In the genomic region with DNA sequence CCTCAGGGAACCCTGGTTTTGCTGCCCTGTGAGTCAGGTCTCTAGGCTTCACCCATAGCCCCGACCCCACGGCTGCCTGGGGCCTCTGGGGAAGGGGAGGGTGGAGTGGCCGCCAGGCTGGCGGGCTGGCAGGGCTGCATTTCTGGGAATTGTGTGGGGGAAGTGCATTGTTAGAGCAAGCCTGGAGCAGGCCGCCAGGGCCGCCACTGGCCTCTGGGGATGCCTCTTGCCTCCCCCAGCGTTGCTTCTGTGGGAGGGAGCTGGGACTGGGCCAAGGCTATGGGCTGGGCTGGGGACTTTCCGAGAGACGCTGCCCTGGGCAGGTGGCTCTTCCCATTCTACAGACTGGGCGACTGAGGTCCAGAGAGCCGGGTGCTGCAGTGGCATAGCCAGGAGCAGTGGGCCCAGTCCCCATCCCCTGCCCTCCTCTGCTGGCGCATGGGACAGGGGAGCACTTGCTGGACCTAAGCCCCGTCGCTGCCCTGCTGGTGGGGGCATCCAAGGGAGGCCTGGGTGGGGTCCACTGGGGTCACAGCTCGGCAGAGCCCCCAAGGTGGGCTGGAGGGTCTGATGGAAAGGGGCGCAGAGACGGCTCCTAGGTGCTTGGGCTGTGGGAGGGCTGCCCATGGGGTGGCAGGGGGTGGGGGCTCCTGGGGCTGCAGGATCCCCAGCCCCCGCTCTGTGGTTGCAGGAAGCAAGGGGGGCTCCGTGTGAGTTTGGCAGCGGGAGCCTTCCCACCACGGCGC, we compare ENCODE assay signal across 11 cellular contexts. TPM values are rescaled to one million over a fixed set of nuclear protein-coding genes. Genes with fewer than 3 reads are reported as not detected.
DNase-seq lines count a peak whose midpoint lies in the region; ATAC-seq and TF ChIP-seq lines count a peak whose summit lies in the region.
"Had no signal": no experiment of that assay in that cellular context is flagged by ENCODE, and none has a peak within 500 bp of the region (broad histone marks: within the 10 kb centered on the region; RNA-seq: fewer than 3 reads in every experiment).

No MANE protein-coding gene starts in this region.

- 30% methylated on average over 6 of the region's 22 CpGs for WGBS in esophagus muscularis mucosa

- peaks cover 0 to 72% (median 10%) of the 10 kb centered on the region in 4 donors for H3K27me3 ChIP-seq in esophagus muscularis mucosa

- TF ChIP-seq CTCF in esophagus muscularis mucosa (IDR thresholded peaks at IDR 0.05): no peak

- TF ChIP-seq EP300 in esophagus muscularis mucosa (IDR thresholded peaks at IDR 0.05): no peak

- H3K36me3 ChIP-seq in esophagus muscularis mucosa: no peaks in the 10 kb centered on the region
- H3K36me3 ChIP-seq: ovary had no signal

- DNase-seq in MV-4-11 (lab: John Stamatoyannopoulos, UW): peak; percentile 25
- DNase-seq in esophagus muscularis mucosa (ENCODE audit: extremely low spot score): no peak
- DNase-seq in activated naive CD4-positive, alpha-beta T cell treated with anti-CD3 and anti-CD28 coated beads, Interleukin-2, amount 50 U/mL, for 16 hours: no peak
- DNase-seq: activated CD4-positive, CD25-positive, alpha-beta regulatory T cell; head of caudate nucleus; NCI-H510A; ovary had no signal

- no peaks in the 10 kb centered on the region for H3K9me3 ChIP-seq in esophagus muscularis mucosa
- H3K9me3 ChIP-seq: ovary had no signal

- H3K27ac ChIP-seq in esophagus muscularis mucosa (replicated peaks in 1 of 4): peak overlapping the region; percentile 42 to 76 (median 72)
- H3K27ac ChIP-seq in skin epidermis: peak overlapping the region in 18 of 21 experiments; percentile 4 to 85 (median 56)
- H3K27ac ChIP-seq: ovary had no signal

- H3K4me3 ChIP-seq in esophagus muscularis mucosa (peak overlapping the region in 1 of 4 donors; percentile 29), skin epidermis (peak overlapping the region in 1 of 7 experiments; percentile 11)
- H3K4me3 ChIP-seq: ovary had no signal

- H3K4me1 ChIP-seq in esophagus muscularis mucosa: peaks cover 27 to 48% (median 44%) of the 10 kb centered on the region in 4 donors

- intact Hi-C loops in esophagus muscularis mucosa (cut with DNase I): no loop called here

- no peak for ATAC-seq in HG03025 (IDR thresholded peaks at IDR 0.05; ENCODE audit: low FRiP score, unreplicated experiment)
- ATAC-seq in GM21717 (IDR thresholded peaks at IDR 0.05; ENCODE audit: unreplicated experiment): no peak
- ATAC-seq: stimulated activated memory B cell treated with anti-CD40 and anti-IgM and Interleukin-4, amounts not matched to agents 10 μg/mL and 1 μg/mL and 100 μg/mL, for 72 hours had no signal

- no peak for TF ChIP-seq POLR2A in esophagus muscularis mucosa (IDR thresholded peaks at IDR 0.05; ENCODE audit: low read depth)

RNA-seq across cellular contexts. Expression of gene SOX18, which starts 6.6 kb away (rescaled TPM):
- total RNA-seq in esophagus muscularis mucosa: 10 to 100 TPM in 2 of 4 donors, 1 to 10 TPM in 2; 5.6 to 19.0 (median 12.8) TPM

RNA-seq across cellular contexts. Expression of gene TCEA2, which starts 6.9 kb away (rescaled TPM):
- 10 to 100 TPM; 22.8 to 59.0 (median 43.6) TPM for total RNA-seq in esophagus muscularis mucosa

RNA-seq across cellular contexts. Expression of gene C20orf204, which starts 20.1 kb away (rescaled TPM):
- 1 to 10 TPM in 1 of 4 donors, under 1 TPM in 3; 0.17 to 1.6 (median 0.32) TPM for total RNA-seq in esophagus muscularis mucosa

RNA-seq across cellular contexts. Expression of gene RGS19, which starts 23.3 kb away (rescaled TPM):
- 10 to 100 TPM; 11.4 to 17.7 (median 12.7) TPM for total RNA-seq in esophagus muscularis mucosa

RNA-seq across cellular contexts. Expression of gene OPRL1, which starts 23.8 kb away (rescaled TPM):
- 1 to 10 TPM in 1 of 4 donors, under 1 TPM in 3; 0.42 to 1.4 (median 0.87) TPM for total RNA-seq in esophagus muscularis mucosa
